ENCODE assay signal across 16 cellular contexts in the genomic region with DNA sequence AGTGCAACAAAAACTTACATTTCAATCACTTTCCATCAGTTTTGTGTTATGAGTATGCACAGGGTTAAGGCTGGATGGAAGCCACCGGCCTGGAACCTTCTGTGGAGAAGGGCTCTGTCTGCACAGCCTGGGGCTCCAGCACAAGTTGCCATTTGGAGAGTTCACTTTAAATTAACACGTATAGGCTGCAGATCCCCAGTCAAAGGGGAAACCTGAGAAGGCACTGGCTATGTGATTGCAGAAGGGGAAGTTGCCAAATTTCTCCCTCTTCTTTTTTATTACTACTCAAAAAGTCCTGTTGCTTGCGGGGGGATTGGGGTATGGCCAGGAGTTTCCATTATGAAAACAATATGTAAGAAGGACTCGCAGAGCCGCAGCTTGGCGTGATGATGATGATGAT.
"Had no signal": no experiment of that assay in that cellular context is flagged by ENCODE, and none has a peak within 500 bp of the region (broad histone marks: within the 10 kb centered on the region; RNA-seq: fewer than 3 reads in every experiment).

No MANE protein-coding gene starts in this region.

- H3K4me3 Mint-ChIP-seq: activated CD4-positive, alpha-beta memory T cell treated with anti-CD3 and anti-CD28 coated beads, Interleukin-2, amount 10 ng/mL, durations not matched to agents 7 days and 5 days; activated CD8-positive, alpha-beta memory T cell treated with anti-CD3 and anti-CD28 coated beads, Interleukin-2, amount 10 ng/mL, durations not matched to agents 7 days and 5 days; activated naive CD8-positive, alpha-beta T cell; stimulated activated naive CD8-positive, alpha-beta T cell treated with anti-CD3 and anti-CD28 coated beads, Interleukin-15, amount 100 ng/mL, for 72 hours had no signal

- H3K9me3 Mint-ChIP-seq: activated CD4-positive, alpha-beta memory T cell treated with anti-CD3 and anti-CD28 coated beads, Interleukin-2, amount 10 ng/mL, durations not matched to agents 7 days and 5 days; stimulated activated naive CD8-positive, alpha-beta T cell treated with anti-CD3 and anti-CD28 coated beads, Interleukin-15, amount 100 ng/mL, for 72 hours had no signal

- H3K4me3 ChIP-seq: gastroesophageal sphincter, suprapubic skin, transverse colon had no signal

- H3K27ac Mint-ChIP-seq: activated CD4-positive, alpha-beta memory T cell treated with anti-CD3 and anti-CD28 coated beads, Interleukin-2, amount 10 ng/mL, durations not matched to agents 7 days and 5 days; activated CD8-positive, alpha-beta memory T cell treated with anti-CD3 and anti-CD28 coated beads, Interleukin-2, amount 10 ng/mL, durations not matched to agents 7 days and 5 days; activated naive CD8-positive, alpha-beta T cell; progenitor cell of endocrine pancreas; stimulated activated naive CD8-positive, alpha-beta T cell treated with anti-CD3 and anti-CD28 coated beads, Interleukin-15, amount 100 ng/mL, for 72 hours had no signal

- H3K27me3 Mint-ChIP-seq: activated CD4-positive, alpha-beta memory T cell treated with anti-CD3 and anti-CD28 coated beads, Interleukin-2, amount 10 ng/mL, durations not matched to agents 7 days and 5 days; activated CD8-positive, alpha-beta memory T cell treated with anti-CD3 and anti-CD28 coated beads, Interleukin-2, amount 10 ng/mL, durations not matched to agents 7 days and 5 days; activated naive CD8-positive, alpha-beta T cell; stimulated activated naive CD8-positive, alpha-beta T cell treated with anti-CD3 and anti-CD28 coated beads, Interleukin-15, amount 100 ng/mL, for 72 hours had no signal

- H3K4me1 ChIP-seq: gastroesophageal sphincter, suprapubic skin, transverse colon had no signal

- H3K4me1 Mint-ChIP-seq: activated CD4-positive, alpha-beta memory T cell treated with anti-CD3 and anti-CD28 coated beads, Interleukin-2, amount 10 ng/mL, durations not matched to agents 7 days and 5 days; activated CD8-positive, alpha-beta memory T cell treated with anti-CD3 and anti-CD28 coated beads, Interleukin-2, amount 10 ng/mL, durations not matched to agents 7 days and 5 days; stimulated activated naive CD8-positive, alpha-beta T cell treated with anti-CD3 and anti-CD28 coated beads, Interleukin-15, amount 100 ng/mL, for 72 hours had no signal

- H3K36me3 ChIP-seq: gastroesophageal sphincter, suprapubic skin, transverse colon had no signal

- H3K27me3 ChIP-seq: gastroesophageal sphincter, suprapubic skin, transverse colon had no signal

- DNase-seq: activated CD4-positive, alpha-beta memory T cell treated with anti-CD3 and anti-CD28 coated beads, Interleukin-2, amount 10 ng/mL, durations not matched to agents 7 days and 5 days; activated CD4-positive, alpha-beta T cell treated with anti-CD3 and anti-CD28 coated beads for 48 hours; activated CD4-positive, CD25-positive, alpha-beta regulatory T cell; activated CD8-positive, alpha-beta memory T cell treated with anti-CD3 and anti-CD28 coated beads, Interleukin-2, amount 10 ng/mL, durations not matched to agents 7 days and 5 days; cerebellar nuclear complex; cortex of kidney; effector CD4-positive, alpha-beta T cell; left ventricle myocardium superior; stimulated activated CD4-positive, alpha-beta T cell treated with anti-CD3 and anti-CD28 coated beads, Interleukin-2, amount 100 ng/mL, for 24 hours; stimulated activated naive CD8-positive, alpha-beta T cell treated with anti-CD3 and anti-CD28 coated beads, Interleukin-15, amount 100 ng/mL, for 72 hours; transverse colon had no signal

- H3K27ac ChIP-seq: gastroesophageal sphincter, suprapubic skin, transverse colon had no signal

- ATAC-seq: activated CD8-positive, alpha-beta memory T cell treated with anti-CD3 and anti-CD28 coated beads, Interleukin-2, amount 10 ng/mL, durations not matched to agents 7 days and 5 days; esophagus mucosa; gastroesophageal sphincter; left ventricle myocardium superior; stimulated activated naive CD8-positive, alpha-beta T cell treated with anti-CD3 and anti-CD28 coated beads, Interleukin-15, amount 100 ng/mL, for 72 hours had no signal
